ENCODE assay signal across 2 cellular contexts in genomic region chr19:19530423-19530804, GRCh38.
TF ChIP-seq lines count a peak whose summit lies in the region.

No MANE protein-coding gene starts in this region.

TF ChIP-seq in HEK293, 187 proteins besides CTCF, POLR2A, EP300 and RAD21:
- no peak for TF ChIP-seq ZNF785 (tag by site-specific recombination; IDR thresholded peaks at IDR 0.05)
- peak; percentile 22; the same call in 1 of the 2 replicates for TF ChIP-seq ZFHX2 (tag by site-specific recombination; conservative IDR thresholded peaks at IDR 0.05)
- no peak for TF ChIP-seq ZNF777 (tag by site-specific recombination; IDR thresholded peaks at IDR 0.05; ENCODE audit: borderline replicate concordance)
- no peak for TF ChIP-seq ZNF394 (tag by site-specific recombination; IDR thresholded peaks at IDR 0.05; ENCODE audit: borderline replicate concordance)
- no peak for TF ChIP-seq ZNF639 (tag by site-specific recombination; IDR thresholded peaks at IDR 0.05)

TF ChIP-seq in K562, 482 proteins besides CTCF, POLR2A, EP300 and RAD21:
- TF ChIP-seq SRSF3 (IDR thresholded peaks at IDR 0.05; ENCODE audit: insufficient read depth, low read length) (no peak), ATF2 (CRISPR knock-in tag; IDR thresholded peaks at IDR 0.05) (no peak), ZKSCAN3 (CRISPR knock-in tag; IDR thresholded peaks at IDR 0.05) (no peak), KLF6 (CRISPR knock-in tag; IDR thresholded peaks at IDR 0.05; ENCODE audit: borderline replicate concordance) (no peak), ZNF324 (CRISPR knock-in tag; IDR thresholded peaks at IDR 0.05) (no peak), SPI1 (IDR thresholded peaks at IDR 0.05; ENCODE audit: borderline replicate concordance, low read depth, low read length) (peak; percentile 76; the same call in 1 of the 2 replicates), TCF15 (CRISPR knock-in tag; IDR thresholded peaks at IDR 0.05) (no peak), POLR2AphosphoS2 (IDR thresholded peaks at IDR 0.05; ENCODE audit: low read length) (0 out of 2 replicates have a peak, but pooled peaks have one; percentile 44), RBM34 (IDR thresholded peaks at IDR 0.05; ENCODE audit: borderline replicate concordance, insufficient read depth, low read length) (no peak), GABPA (tag; conservative IDR thresholded peaks at IDR 0.05; ENCODE audit: low read depth) (no peak), CEBPZ (IDR thresholded peaks at IDR 0.05; ENCODE audit: borderline replicate concordance, low read depth, low read length) (no peak), ZNF134 (CRISPR knock-in tag; conservative IDR thresholded peaks at IDR 0.05) (no peak), EGR1 (conservative IDR thresholded peaks at IDR 0.05) (peak; percentile 36), POLR2G (IDR thresholded peaks at IDR 0.05; ENCODE audit: low read depth, low read length) (peak; percentile 10; the same call in 1 of the 2 replicates), ZFX (CRISPR knock-in tag; IDR thresholded peaks at IDR 0.05) (no peak), ZNF511 (CRISPR knock-in tag; IDR thresholded peaks at IDR 0.05) (no peak), BRF1 (IDR thresholded peaks at IDR 0.05; ENCODE audit: borderline replicate concordance, extremely low read depth, insufficient read length) (no peak), DACH1 (IDR thresholded peaks at IDR 0.05; ENCODE audit: partially characterized antibody) (no peak), YY1 (IDR thresholded peaks at IDR 0.05; ENCODE audit: borderline replicate concordance in 1 of 3, control insufficient read depth in 1 of 3, extremely low read depth in 1 of 3, insufficient read depth in 3 of 3, insufficient read length in 1 of 3, insufficient replicate concordance in 2 of 3, low read depth in 1 of 3, low read length in 2 of 3) (peak in 1 of 3 experiments; percentile 56), TBP (optimal IDR thresholded peaks at IDR 0.05; ENCODE audit: low read depth, low read length) (no peak), MXD1 (CRISPR knock-in tag; IDR thresholded peaks at IDR 0.05; ENCODE audit: borderline replicate concordance, poor library complexity, severe bottlenecking) (no peak), FOXM1 (IDR thresholded peaks at IDR 0.05; ENCODE audit: low read depth) (no peak), FOXM1 (CRISPR knock-in tag; IDR thresholded peaks at IDR 0.05; ENCODE audit: low read depth) (no peak), MCM5 (IDR thresholded peaks at IDR 0.05; ENCODE audit: low read depth) (no peak), E2F4 (CRISPR knock-in tag; IDR thresholded peaks at IDR 0.05; ENCODE audit: low read depth) (no peak), SAFB2 (IDR thresholded peaks at IDR 0.05; ENCODE audit: borderline replicate concordance, low read depth, low read length, severe bottlenecking) (no peak), ZNF609 (CRISPR knock-in tag; IDR thresholded peaks at IDR 0.05; ENCODE audit: borderline replicate concordance) (no peak), SAP30 (IDR thresholded peaks at IDR 0.05; ENCODE audit: borderline replicate concordance, insufficient read depth, low read depth, low read length, poor library complexity, severe bottlenecking) (no peak), ELK1 (CRISPR knock-in tag; IDR thresholded peaks at IDR 0.05) (no peak)
TF ChIP-seq in K562: peak in this region for 5.
